ENCODE assay signal across 22 cellular contexts in the genomic region with DNA sequence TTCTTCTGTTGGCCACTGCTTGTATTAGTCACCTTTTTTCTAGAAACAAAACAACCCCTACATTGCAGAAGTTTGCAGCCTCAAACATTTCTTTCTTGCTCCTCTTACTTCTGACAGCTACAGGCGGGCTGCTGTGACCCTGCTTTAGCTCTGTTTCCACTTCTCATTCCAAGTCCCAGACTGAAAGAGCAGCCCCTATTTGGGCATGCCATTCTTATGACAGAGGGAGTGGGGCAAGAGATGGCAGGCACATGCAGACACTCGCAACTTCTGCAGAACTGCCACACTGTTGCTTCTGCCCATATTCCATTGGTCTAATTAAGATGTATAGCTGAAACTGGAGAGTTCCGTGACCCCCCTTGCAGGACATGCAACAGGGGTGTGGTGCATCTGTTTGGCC.
"Had no signal": no experiment of that assay in that cellular context is flagged by ENCODE, and none has a peak within 500 bp of the region (broad histone marks: within the 10 kb centered on the region; RNA-seq: fewer than 3 reads in every experiment).

No MANE protein-coding gene starts in this region.

- H3K27ac ChIP-seq: coronary artery, dorsolateral prefrontal cortex, esophagus muscularis mucosa, gastrocnemius medialis, heart right ventricle, left ventricle myocardium inferior, lower lobe of right lung had no signal

- H3K9me3 ChIP-seq: esophagus muscularis mucosa, gastrocnemius medialis, left ventricle myocardium inferior, lower lobe of right lung, mucosa of descending colon had no signal

- H3K27me3 ChIP-seq: dorsolateral prefrontal cortex, esophagus muscularis mucosa, gastrocnemius medialis, heart right ventricle had no signal

- ATAC-seq: gastrocnemius medialis, left colon, left lobe of liver, lower lobe of right lung, mucosa of descending colon had no signal

- H3K36me3 ChIP-seq: esophagus muscularis mucosa, gastrocnemius medialis, heart right ventricle, left ventricle myocardium inferior, lower lobe of right lung had no signal

- H3K4me3 ChIP-seq: coronary artery, dorsolateral prefrontal cortex, esophagus muscularis mucosa, gastrocnemius medialis, heart right ventricle, left ventricle myocardium inferior, lower lobe of right lung, mucosa of descending colon had no signal

- DNase-seq: dermis blood vessel endothelial cell; dorsolateral prefrontal cortex; effector CD4-positive, alpha-beta T cell; effector memory CD4-positive, alpha-beta T cell; foreskin melanocyte; gastrocnemius medialis; glutamatergic neuron; head of caudate nucleus; heart right ventricle; hippocampal formation; immature natural killer cell; islet precursor cell; kidney; kidney glomerular epithelial cell; left colon; left ventricle myocardium inferior; lower lobe of right lung; mesenchymal stem cell; mucosa of descending colon had no signal

- H3K4me1 ChIP-seq: esophagus muscularis mucosa, gastrocnemius medialis, left ventricle myocardium inferior, lower lobe of right lung had no signal
